8 cellular contexts compared by ENCODE assay signal in the genomic region with DNA sequence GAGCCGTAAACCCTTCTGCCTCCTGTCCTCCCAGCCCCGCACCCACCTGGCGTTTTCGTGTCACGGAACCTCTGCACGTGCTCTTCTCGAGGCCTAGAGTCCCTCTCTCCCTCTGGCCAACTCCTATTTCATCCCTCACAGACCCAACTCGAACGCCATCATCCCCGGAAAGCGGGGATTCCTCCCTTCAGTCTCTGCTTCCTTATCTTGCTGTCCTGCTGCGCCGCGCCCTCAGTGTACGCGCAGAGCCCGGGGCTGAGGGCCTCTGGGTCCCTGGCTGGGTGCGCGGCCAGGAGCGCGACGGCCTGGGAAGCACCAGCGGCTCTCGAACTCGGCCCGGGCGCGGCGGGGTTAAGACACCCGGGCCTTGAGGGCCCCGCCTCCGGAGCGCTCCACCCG. TPM values are rescaled to one million over a fixed set of nuclear protein-coding genes. Genes with fewer than 3 reads are reported as not detected.
DNase-seq lines count a peak whose midpoint lies in the region; ATAC-seq, FAIRE-seq and TF ChIP-seq lines count a peak whose summit lies in the region.

No MANE protein-coding gene starts in this region.

- TF ChIP-seq CTCF in mesothelial cell of epicardium (IDR thresholded peaks at IDR 0.05; ENCODE audit: unreplicated experiment), result no peak

- no peaks in the 10 kb centered on the region for H3K9me3 Mint-ChIP-seq in mesothelial cell of epicardium

- peak; percentile 36 for FAIRE-seq in GM18507 (lab: Jason Lieb, UNC)

- H3K4me1 ChIP-seq in effector memory CD4-positive, alpha-beta T cell (ENCODE audit: control insufficient read depth, insufficient read depth, low read length, poor library complexity, severe bottlenecking), result peaks cover 19% of the 10 kb centered on the region

- peaks cover 17% of the 10 kb centered on the region for H3K36me3 ChIP-seq in effector memory CD4-positive, alpha-beta T cell (ENCODE audit: control insufficient read depth, insufficient read depth, low read length)

- H3K27me3 ChIP-seq in effector memory CD4-positive, alpha-beta T cell (replicated peaks; ENCODE audit: control insufficient read depth, insufficient read depth, low read length, poor library complexity, severe bottlenecking), result no peaks in the 10 kb centered on the region

- peak; percentile 62 for ATAC-seq in HG02852 (IDR thresholded peaks at IDR 0.05; ENCODE audit: unreplicated experiment)

- H3K4me3 Mint-ChIP-seq in mesothelial cell of epicardium, result peak overlapping the region; percentile 81

- peaks cover 31% of the 10 kb centered on the region for H3K4me1 Mint-ChIP-seq in mesothelial cell of epicardium

- peaks cover 14% of the 10 kb centered on the region for H3K36me3 Mint-ChIP-seq in mesothelial cell of epicardium

- DNase-seq in Ammon's horn (ENCODE audit: low spot score) (peak; percentile 82), GM18507 (ENCODE audit: extremely low spot score, insufficient read length, low read depth) (no peak), NCI-H128 (lab: John Stamatoyannopoulos, UW; ENCODE audit: unreplicated experiment) (peak; percentile 86), T-helper 2 cell (peak in 4 of 5 experiments; percentile 66 to 89 (median 70)), mesothelial cell of epicardium (ENCODE audit: low spot score in 2 of 2, unreplicated experiment in 2 of 2) (no peak), stromal cell of bone marrow (ENCODE audit: low read depth) (peak; percentile 54)
- no peak for DNase-seq in effector memory CD4-positive, alpha-beta T cell

- H3K27ac Mint-ChIP-seq in mesothelial cell of epicardium, result peak overlapping the region; percentile 97

- H3K27me3 Mint-ChIP-seq in mesothelial cell of epicardium (ENCODE audit: low read depth), result no peaks in the 10 kb centered on the region

- H3K27ac ChIP-seq in effector memory CD4-positive, alpha-beta T cell (ENCODE audit: insufficient read depth, low read length, poor library complexity, severe bottlenecking), result peak overlapping the region; percentile 100

- no peaks in the 10 kb centered on the region for H3K9me3 ChIP-seq in effector memory CD4-positive, alpha-beta T cell (ENCODE audit: control insufficient read depth, low read length)

- H3K4me3 ChIP-seq in effector memory CD4-positive, alpha-beta T cell (ENCODE audit: insufficient read depth, low read depth, low read length, poor library complexity, severe bottlenecking), result peak overlapping the region; percentile 86

RNA-seq across cellular contexts. Expression of gene ATG16L2, which starts 0.5 kb away (rescaled TPM):
- total RNA-seq in mesothelial cell of epicardium, result 44.0 to 48.0 TPM (median 45.0 TPM) in 3 replicates

RNA-seq across cellular contexts. Expression of gene STARD10, which starts 19.9 kb away (rescaled TPM):
- total RNA-seq in mesothelial cell of epicardium, result 51.1 to 54.9 TPM (median 54.7 TPM) in 3 replicates

Comparison
In these comparisons a context has a peak if more than half of its experiments do, and no peak if none do; other contexts are left out.
1. DNase-seq: peak in Ammon's horn (single experiment), NCI-H128 (single experiment), T-helper 2 cell (4 of 5) and stromal cell of bone marrow (single experiment); none in GM18507 (single experiment), effector memory CD4-positive, alpha-beta T cell (0 of 3) and mesothelial cell of epicardium (0 of 2).